ENCODE assay signal across 1 cellular context in the genomic region with DNA sequence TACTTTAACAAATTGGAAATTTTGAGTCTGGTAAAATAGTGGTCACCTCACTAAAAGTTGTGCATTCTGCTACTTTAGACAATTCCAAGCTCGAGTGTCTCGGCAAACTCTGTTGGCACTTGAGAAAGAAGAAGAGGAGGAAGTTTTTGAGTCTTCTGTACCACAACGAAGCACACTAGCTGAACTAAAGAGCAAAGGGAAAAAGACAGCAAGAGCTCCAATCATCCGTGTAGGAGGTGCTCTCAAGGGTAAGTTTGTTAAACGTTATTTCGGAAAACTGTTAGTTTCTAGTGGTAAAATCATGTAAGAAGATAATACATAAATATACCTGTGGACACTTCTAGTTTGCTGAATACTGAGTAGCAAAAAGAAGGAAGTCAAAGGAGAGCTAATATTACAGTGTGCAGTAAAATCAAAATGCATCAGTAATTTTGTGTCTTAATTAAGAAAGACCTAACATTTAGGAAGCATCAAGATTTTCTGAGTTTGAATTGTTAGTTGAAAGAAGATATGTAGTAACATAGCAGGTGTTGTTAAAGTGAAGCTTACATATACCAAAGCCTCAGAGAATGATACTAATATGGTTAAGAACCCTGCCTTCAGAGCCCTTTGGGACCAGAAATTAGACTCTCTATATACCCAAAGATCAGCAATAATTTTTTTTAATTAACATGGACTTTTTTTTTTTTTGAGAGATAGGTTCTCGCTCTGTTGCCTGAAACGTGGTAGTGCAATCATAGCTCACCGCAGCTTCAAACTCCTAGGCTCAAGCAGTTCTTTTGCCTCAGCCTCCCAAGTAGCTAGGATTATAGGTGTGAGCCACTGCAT.
TF ChIP-seq lines count a peak whose summit lies in the region.

No MANE protein-coding gene starts in this region.

TF ChIP-seq in K562, 482 proteins besides CTCF, POLR2A, EP300 and RAD21:
- no peak for TF ChIP-seq ZNF354B (CRISPR knock-in tag; IDR thresholded peaks at IDR 0.05)
- no peak for TF ChIP-seq ZFPM2 (CRISPR knock-in tag; IDR thresholded peaks at IDR 0.05)
- no peak for TF ChIP-seq ZNF175 (CRISPR knock-in tag; IDR thresholded peaks at IDR 0.05; ENCODE audit: low read depth)
- TF ChIP-seq GTF2A2 (tag; IDR thresholded peaks at IDR 0.05): no peak
- TF ChIP-seq, protein P1, sequence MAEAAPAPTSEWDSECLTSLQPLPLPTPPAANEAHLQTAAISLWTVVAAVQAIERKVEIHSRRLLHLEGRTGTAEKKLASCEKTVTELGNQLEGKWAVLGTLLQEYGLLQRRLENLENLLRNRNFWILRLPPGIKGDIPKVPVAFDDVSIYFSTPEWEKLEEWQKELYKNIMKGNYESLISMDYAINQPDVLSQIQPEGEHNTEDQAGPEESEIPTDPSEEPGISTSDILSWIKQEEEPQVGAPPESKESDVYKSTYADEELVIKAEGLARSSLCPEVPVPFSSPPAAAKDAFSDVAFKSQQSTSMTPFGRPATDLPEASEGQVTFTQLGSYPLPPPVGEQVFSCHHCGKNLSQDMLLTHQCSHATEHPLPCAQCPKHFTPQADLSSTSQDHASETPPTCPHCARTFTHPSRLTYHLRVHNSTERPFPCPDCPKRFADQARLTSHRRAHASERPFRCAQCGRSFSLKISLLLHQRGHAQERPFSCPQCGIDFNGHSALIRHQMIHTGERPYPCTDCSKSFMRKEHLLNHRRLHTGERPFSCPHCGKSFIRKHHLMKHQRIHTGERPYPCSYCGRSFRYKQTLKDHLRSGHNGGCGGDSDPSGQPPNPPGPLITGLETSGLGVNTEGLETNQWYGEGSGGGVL (CRISPR knock-in tag; IDR thresholded peaks at IDR 0.05): no peak
- TF ChIP-seq SMARCE1 (IDR thresholded peaks at IDR 0.05): no peak
- TF ChIP-seq GABPB2 (CRISPR knock-in tag; conservative IDR thresholded peaks at IDR 0.05): no peak
- TF ChIP-seq, protein P2, sequence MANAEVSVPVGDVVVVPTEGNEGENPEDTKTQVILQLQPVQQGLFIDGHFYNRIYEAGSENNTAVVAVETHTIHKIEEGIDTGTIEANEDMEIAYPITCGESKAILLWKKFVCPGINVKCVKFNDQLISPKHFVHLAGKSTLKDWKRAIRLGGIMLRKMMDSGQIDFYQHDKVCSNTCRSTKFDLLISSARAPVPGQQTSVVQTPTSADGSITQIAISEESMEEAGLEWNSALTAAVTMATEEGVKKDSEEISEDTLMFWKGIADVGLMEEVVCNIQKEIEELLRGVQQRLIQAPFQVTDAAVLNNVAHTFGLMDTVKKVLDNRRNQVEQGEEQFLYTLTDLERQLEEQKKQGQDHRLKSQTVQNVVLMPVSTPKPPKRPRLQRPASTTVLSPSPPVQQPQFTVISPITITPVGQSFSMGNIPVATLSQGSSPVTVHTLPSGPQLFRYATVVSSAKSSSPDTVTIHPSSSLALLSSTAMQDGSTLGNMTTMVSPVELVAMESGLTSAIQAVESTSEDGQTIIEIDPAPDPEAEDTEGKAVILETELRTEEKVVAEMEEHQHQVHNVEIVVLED (CRISPR knock-in tag; IDR thresholded peaks at IDR 0.05): no peak
- TF ChIP-seq, protein P3, sequence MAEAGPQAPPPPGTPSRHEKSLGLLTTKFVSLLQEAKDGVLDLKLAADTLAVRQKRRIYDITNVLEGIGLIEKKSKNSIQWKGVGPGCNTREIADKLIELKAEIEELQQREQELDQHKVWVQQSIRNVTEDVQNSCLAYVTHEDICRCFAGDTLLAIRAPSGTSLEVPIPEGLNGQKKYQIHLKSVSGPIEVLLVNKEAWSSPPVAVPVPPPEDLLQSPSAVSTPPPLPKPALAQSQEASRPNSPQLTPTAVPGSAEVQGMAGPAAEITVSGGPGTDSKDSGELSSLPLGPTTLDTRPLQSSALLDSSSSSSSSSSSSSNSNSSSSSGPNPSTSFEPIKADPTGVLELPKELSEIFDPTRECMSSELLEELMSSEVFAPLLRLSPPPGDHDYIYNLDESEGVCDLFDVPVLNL (CRISPR knock-in tag; IDR thresholded peaks at IDR 0.05; ENCODE audit: low read depth): no peak
- no peak for TF ChIP-seq TGIF2 (CRISPR knock-in tag; IDR thresholded peaks at IDR 0.05)
- no peak for TF ChIP-seq HIVEP1 (CRISPR knock-in tag; IDR thresholded peaks at IDR 0.05)
